In the genomic region with DNA sequence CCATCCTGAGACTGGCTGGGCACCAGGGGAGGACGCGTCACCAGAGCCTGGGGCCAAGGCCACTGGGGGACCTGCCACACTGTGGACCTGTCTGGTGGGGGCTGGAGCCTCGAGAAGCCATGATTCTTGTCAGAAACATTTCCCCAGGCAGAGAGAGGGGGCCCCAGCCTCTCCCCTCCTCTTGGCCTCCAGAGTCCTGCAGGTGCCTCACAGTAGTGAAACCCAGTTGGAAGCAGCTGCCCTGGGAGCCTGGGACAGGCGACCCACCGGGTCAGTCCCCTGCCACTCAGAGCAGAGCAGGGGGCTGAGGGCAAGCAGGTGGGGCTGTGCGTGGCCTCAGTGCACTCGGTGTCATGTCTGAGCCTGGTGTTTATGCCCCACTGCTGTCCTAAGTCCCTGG, we compare ENCODE assay signal across 20 cellular contexts. TPM values are rescaled to one million over a fixed set of nuclear protein-coding genes. Genes with fewer than 3 reads are reported as not detected.
DNase-seq lines count a peak whose midpoint lies in the region; ATAC-seq and TF ChIP-seq lines count a peak whose summit lies in the region.
"Had no signal": no experiment of that assay in that cellular context is flagged by ENCODE, and none has a peak within 500 bp of the region (broad histone marks: within the 10 kb centered on the region; RNA-seq: fewer than 3 reads in every experiment).

No MANE protein-coding gene starts in this region.

- peak; percentile 14 for ATAC-seq in stimulated activated naive CD8-positive, alpha-beta T cell treated with anti-CD3 and anti-CD28 coated beads, Interleukin-15, amount 100 ng/mL, for 72 hours
- no peak for ATAC-seq in stimulated activated naive CD8-positive, alpha-beta T cell treated with anti-CD3 and anti-CD28 coated beads, Interleukin-15, Interleukin-2, amounts not matched to agents 100 U/mL and 50 U/mL, for 24 hours
- ATAC-seq in psoas muscle (no peak), HG02981 (IDR thresholded peaks at IDR 0.05; ENCODE audit: unreplicated experiment) (no peak)

- H3K4me1 ChIP-seq in psoas muscle (peaks cover 25% of the 10 kb centered on the region), right atrium auricular region (peaks cover 0 to 18% of the 10 kb centered on the region in 2 donors)

- H3K9me3 ChIP-seq in psoas muscle (no peaks in the 10 kb centered on the region), right atrium auricular region (no peaks in the 10 kb centered on the region)

- peak overlapping the region in 55 of 59 donors; percentile 6 to 97 (median 83) for H3K27ac ChIP-seq in dorsolateral prefrontal cortex
- H3K27ac ChIP-seq in psoas muscle: peak overlapping the region; percentile 91
- H3K27ac ChIP-seq in right atrium auricular region: no peak overlapping the region
- H3K27ac ChIP-seq: HL-60 had no signal

- H3K4me3 ChIP-seq in dorsolateral prefrontal cortex: no peak overlapping the region
- no peak overlapping the region for H3K4me3 ChIP-seq in psoas muscle
- H3K4me3 ChIP-seq in right atrium auricular region: no peak overlapping the region

- TF ChIP-seq CTCF in dorsolateral prefrontal cortex (IDR thresholded peaks at IDR 0.05 in 54 of 56, conservative IDR thresholded peaks at IDR 0.05 in 2 of 56; ENCODE audit: low read depth in 1 of 56, partially characterized antibody in 56 of 56) (no peak), psoas muscle (IDR thresholded peaks at IDR 0.05) (no peak), right atrium auricular region (IDR thresholded peaks at IDR 0.05) (no peak)

- H3K36me3 ChIP-seq in psoas muscle (ENCODE audit: insufficient read depth in 1 of 2, low read depth in 1 of 2) (peaks cover 0 to 3% of the 10 kb centered on the region in 2 donors), right atrium auricular region (no peaks in the 10 kb centered on the region)

- H3K4me1 Mint-ChIP-seq in stimulated activated naive CD8-positive, alpha-beta T cell treated with anti-CD3 and anti-CD28 coated beads, Interleukin-15, amount 100 ng/mL, for 72 hours: no peaks in the 10 kb centered on the region

- 65 to 73% (median 70%) methylated on average over 7 of the region's 7 CpGs for WGBS in psoas muscle, 3 donors

- no peak for DNase-seq in stimulated activated naive CD8-positive, alpha-beta T cell treated with anti-CD3 and anti-CD28 coated beads, Interleukin-15, amount 100 ng/mL, for 72 hours
- DNase-seq in stimulated activated naive CD8-positive, alpha-beta T cell treated with anti-CD3 and anti-CD28 coated beads, Interleukin-15, Interleukin-2, amounts not matched to agents 100 U/mL and 50 U/mL, for 24 hours: no peak
- DNase-seq in dorsolateral prefrontal cortex (no peak), psoas muscle (no peak), DMS153 (lab: John Stamatoyannopoulos, UW) (no peak), right atrium auricular region (ENCODE audit: low spot score) (no peak)
- DNase-seq: DND-41, Karpas-422, NCI-H1092, NCI-H1436 treated with DMSO at 0.1 percent for 48 hours, NCI-H2029, NCI-H345, NCI-H524 treated with DMSO at 0.1 percent for 48 hours had no signal

- H3K27ac Mint-ChIP-seq in stimulated activated naive CD8-positive, alpha-beta T cell treated with anti-CD3 and anti-CD28 coated beads, Interleukin-15, amount 100 ng/mL, for 72 hours: peak overlapping the region in 1 of 2 donors; percentile 75
- H3K27ac Mint-ChIP-seq: IgD-negative memory B cell had no signal

- H3K27me3 ChIP-seq in dorsolateral prefrontal cortex: no peaks in the 10 kb centered on the region
- H3K27me3 ChIP-seq in psoas muscle (ENCODE audit: insufficient read depth in 3 of 3, low read length in 2 of 3): no peaks in the 10 kb centered on the region
- no peaks in the 10 kb centered on the region for H3K27me3 ChIP-seq in right atrium auricular region

- H3K27me3 Mint-ChIP-seq in stimulated activated naive CD8-positive, alpha-beta T cell treated with anti-CD3 and anti-CD28 coated beads, Interleukin-15, amount 100 ng/mL, for 72 hours: no peaks in the 10 kb centered on the region
- H3K27me3 Mint-ChIP-seq: IgD-negative memory B cell had no signal

- intact Hi-C loops in dorsolateral prefrontal cortex (cut with DNase I): no loop called here
- intact Hi-C loops in psoas muscle (cut with DNase I): loop anchor here in 1 of 2 donors (5.0 kb wide), 1 partner anchor 46 kb away; no protein-coding TSS in a partner anchor

- no peaks in the 10 kb centered on the region for H3K9me3 Mint-ChIP-seq in stimulated activated naive CD8-positive, alpha-beta T cell treated with anti-CD3 and anti-CD28 coated beads, Interleukin-15, amount 100 ng/mL, for 72 hours
- H3K9me3 Mint-ChIP-seq: IgD-negative memory B cell had no signal

- no peak overlapping the region for H3K4me3 Mint-ChIP-seq in stimulated activated naive CD8-positive, alpha-beta T cell treated with anti-CD3 and anti-CD28 coated beads, Interleukin-15, amount 100 ng/mL, for 72 hours

RNA-seq across cellular contexts. Expression of a gene that starts 7.8 kb away (rescaled TPM):
- total RNA-seq in dorsolateral prefrontal cortex (1 to 10 TPM in 14 of 120 experiments, under 1 TPM in 81, not detected in 25; 0.21 to 1.7 (median 0.58) TPM), psoas muscle (1 to 10 TPM in 1 of 4 donors, under 1 TPM in 3; 0.19 to 1.2 (median 0.26) TPM), right atrium auricular region (under 1 TPM; 0.47 to 0.48 TPM)
- polyA plus RNA-seq in psoas muscle: under 1 TPM; 0.04 to 0.35 (median 0.16) TPM
- total RNA-seq: G401, HT1080, MCF 10A had no signal
- polyA plus RNA-seq: BJ had no signal

RNA-seq across cellular contexts. Expression of a gene that starts 36.2 kb away (rescaled TPM):
- 1 to 10 TPM in 116 of 120 experiments, under 1 TPM in 4; 0.65 to 6.9 (median 2.5) TPM for total RNA-seq in dorsolateral prefrontal cortex
- 1 to 10 TPM in 3 of 4 donors, under 1 TPM in 1; 0.78 to 4.9 (median 1.9) TPM for total RNA-seq in psoas muscle
- polyA plus RNA-seq in psoas muscle: under 1 TPM; 0.78 to 0.93 (median 0.80) TPM
- total RNA-seq in right atrium auricular region: 1 to 10 TPM; 1.4 to 2.6 TPM
- total RNA-seq: G401, HT1080, MCF 10A had no signal

Comparison
In these comparisons a context has a peak if more than half of its experiments do, and no peak if none do; other contexts are left out.
1. H3K27ac ChIP-seq: peak in dorsolateral prefrontal cortex (55 of 59) and psoas muscle (single experiment); none in right atrium auricular region (0 of 2).